Comparison of ENCODE assay signal across 8 cellular contexts in genomic region chr14:96797188-96797942, GRCh38. TPM values are rescaled to one million over a fixed set of nuclear protein-coding genes. Genes with fewer than 3 reads are reported as not detected.
DNase-seq lines count a peak whose midpoint lies in the region; ATAC-seq, FAIRE-seq and TF ChIP-seq lines count a peak whose summit lies in the region.

Gene VRK1, plus strand, starts transcription at chr14:96797382. Its CDS starts 36,090 bp downstream, at chr14:96833472.

- H3K27ac ChIP-seq in pancreas: no peak within 1 kb of the TSS
- H3K27ac ChIP-seq in thyroid gland: no peak within 1 kb of the TSS

- H3K27ac Mint-ChIP-seq in activated naive CD8-positive, alpha-beta T cell treated with anti-CD3 and anti-CD28 coated beads, Interleukin-2, amount 10 ng/mL, durations not matched to agents 7 days and 5 days: peak within 1 kb of the TSS; percentile 91

- peaks cover 26% of the 10 kb centered on the region for H3K4me1 Mint-ChIP-seq in activated naive CD8-positive, alpha-beta T cell treated with anti-CD3 and anti-CD28 coated beads, Interleukin-2, amount 10 ng/mL, durations not matched to agents 7 days and 5 days

- H3K36me3 Mint-ChIP-seq in activated naive CD8-positive, alpha-beta T cell treated with anti-CD3 and anti-CD28 coated beads, Interleukin-2, amount 10 ng/mL, durations not matched to agents 7 days and 5 days: no peaks in the 10 kb centered on the region

- peaks cover 10% of the 10 kb centered on the region for H3K27me3 Mint-ChIP-seq in activated naive CD8-positive, alpha-beta T cell treated with anti-CD3 and anti-CD28 coated beads, Interleukin-2, amount 10 ng/mL, durations not matched to agents 7 days and 5 days

- H3K27me3 ChIP-seq in pancreas: no peaks in the 10 kb centered on the region
- H3K27me3 ChIP-seq in thyroid gland: no peaks in the 10 kb centered on the region

- H3K4me3 ChIP-seq in pancreas: peak within 1 kb of the TSS; percentile 72 to 94 (median 79)
- H3K4me3 ChIP-seq in thyroid gland (replicated peaks in 1 of 3): peak within 1 kb of the TSS; percentile 34 to 74 (median 71)

- H3K4me1 ChIP-seq in pancreas (peaks cover 0 to 11% (median 0%) of the 10 kb centered on the region in 3 donors), thyroid gland (peaks cover 7 to 8% of the 10 kb centered on the region in 2 donors)

- H3K9me3 ChIP-seq in pancreas (no peaks in the 10 kb centered on the region), thyroid gland (no peaks in the 10 kb centered on the region)

- H3K4me3 Mint-ChIP-seq in activated naive CD8-positive, alpha-beta T cell treated with anti-CD3 and anti-CD28 coated beads, Interleukin-2, amount 10 ng/mL, durations not matched to agents 7 days and 5 days: peak within 1 kb of the TSS; percentile 94

- WGBS in pancreas, 2 donors: 0% methylated on average over 95 of the region's 95 CpGs
- 0 to 2% methylated on average over 11 to 12 of the region's 95 CpGs for WGBS in thyroid gland, 2 donors

- intact Hi-C loops in Right ventricle myocardium superior (cut with DNase I): no loop called here
- intact Hi-C loops in pancreas (cut with DNase I): no loop called here
- intact Hi-C loops in thyroid gland (cut with DNase I): no loop called here

- H3K9me3 Mint-ChIP-seq in activated naive CD8-positive, alpha-beta T cell treated with anti-CD3 and anti-CD28 coated beads, Interleukin-2, amount 10 ng/mL, durations not matched to agents 7 days and 5 days: no peaks in the 10 kb centered on the region

- TF ChIP-seq CTCF in pancreas (IDR thresholded peaks at IDR 0.05) (no peak), thyroid gland (IDR thresholded peaks at IDR 0.05) (no peak)

- peak; percentile 97 for FAIRE-seq in GM12891 (lab: Jason Lieb, UNC)
- peak; percentile 85 for FAIRE-seq in pancreas (lab: Jason Lieb, UNC)

- TF ChIP-seq POLR2A in GM12891 (IDR thresholded peaks at IDR 0.05; ENCODE audit: low read depth, low read length) (0 out of 2 replicates have a peak, but pooled peaks have one; percentile 55), thyroid gland (IDR thresholded peaks at IDR 0.05) (no peak)

- ATAC-seq in HG02798 (IDR thresholded peaks at IDR 0.05; ENCODE audit: poor library complexity, unreplicated experiment) (peak; percentile 99), Right ventricle myocardium superior (ENCODE audit: poor library complexity) (peak; percentile 100), pancreas (peak; percentile 100)
- ATAC-seq in activated naive CD8-positive, alpha-beta T cell treated with anti-CD3 and anti-CD28 coated beads, Interleukin-2, amount 10 ng/mL, durations not matched to agents 7 days and 5 days (ENCODE audit: low read depth): peak; percentile 96

- POLR2A ChIA-PET in activated naive CD8-positive, alpha-beta T cell treated with anti-CD3 and anti-CD28 coated beads, Interleukin-2, amount 10 ng/mL, durations not matched to agents 7 days and 5 days (lab: Charles Lee): interaction anchor here (0.6 to 1.4 kb wide), 7 partner anchors 11 to 323 kb away, joined by 3 to 4 read pairs (median 3); no protein-coding TSS in a partner anchor

- H3K36me3 ChIP-seq in pancreas (no peaks in the 10 kb centered on the region), thyroid gland (no peaks in the 10 kb centered on the region)

- DNase-seq in GM12891 (ENCODE audit: insufficient read length, low spot score) (peak; percentile 82), NCI-H1417 treated with DMSO at 0.1 percent for 48 hours (lab: John Stamatoyannopoulos, UW) (peak; percentile 86), SW 1271 (lab: John Stamatoyannopoulos, UW) (peak; percentile 86 to 91), Right ventricle myocardium superior (peak; percentile 98), pancreas (peak; percentile 94 to 98 (median 96)), thyroid gland (peak; percentile 95 to 97)
- peak; percentile 93 for DNase-seq in activated naive CD8-positive, alpha-beta T cell treated with anti-CD3 and anti-CD28 coated beads, Interleukin-2, amount 10 ng/mL, durations not matched to agents 7 days and 5 days

TF ChIP-seq in GM12891, 5 proteins besides CTCF, POLR2A, EP300 and RAD21:
- TF ChIP-seq POU2F2 (IDR thresholded peaks at IDR 0.05; ENCODE audit: low read depth, low read length) (0 out of 2 replicates have a peak, but pooled peaks have one; percentile 33), TAF1 (IDR thresholded peaks at IDR 0.05; ENCODE audit: low read depth, low read length) (peak; percentile 33; the same call in 1 of the 2 replicates), SPI1 (IDR thresholded peaks at IDR 0.05; ENCODE audit: low read depth, low read length) (no peak), PAX5 (IDR thresholded peaks at IDR 0.05; ENCODE audit: insufficient read depth, low read length, severe bottlenecking) (no peak), POLR2AphosphoS5 (IDR thresholded peaks at IDR 0.05; ENCODE audit: low read depth, low read length) (peak; percentile 72)

RNA-seq across cellular contexts. Expression of gene VRK1, which starts in this region (rescaled TPM):
- 39.9 TPM for polyA plus RNA-seq in GM12891 (2012; ENCODE audit: low read depth, missing spikeins)
- 10 to 100 TPM; 62.8 to 65.0 TPM for total RNA-seq in activated naive CD8-positive, alpha-beta T cell treated with anti-CD3 and anti-CD28 coated beads, Interleukin-2, amount 10 ng/mL, durations not matched to agents 7 days and 5 days
- total RNA-seq in Right ventricle myocardium superior (4.7 TPM), pancreas (1 to 10 TPM; 2.4 to 7.0 (median 3.6) TPM), thyroid gland (10 to 100 TPM; 10.1 to 44.4 (median 14.2) TPM)
- polyA plus RNA-seq in pancreas: 1 to 10 TPM; 3.0 to 5.3 TPM
